Comparison of ENCODE assay signal across 19 cellular contexts in the genomic region with DNA sequence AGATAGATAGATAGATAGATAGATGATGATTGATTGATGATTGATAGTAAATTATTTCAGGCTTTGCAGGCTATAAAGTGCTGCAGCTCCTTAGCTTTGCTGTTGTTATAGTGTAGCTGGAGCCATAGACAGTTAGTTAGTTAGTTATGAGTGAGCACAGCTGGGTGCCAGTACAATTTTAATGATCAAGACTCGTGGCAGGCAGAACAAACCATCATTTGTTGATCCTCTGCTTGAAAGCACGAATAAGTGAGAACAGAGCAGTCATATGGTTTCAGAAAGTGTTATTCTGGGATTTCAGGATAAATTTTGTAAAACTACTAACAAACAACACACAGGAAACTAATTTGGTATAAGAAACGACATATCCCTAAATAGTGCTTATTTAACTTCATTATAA. TPM values are rescaled to one million over a fixed set of nuclear protein-coding genes. Genes with fewer than 3 reads are reported as not detected.
DNase-seq lines count a peak whose midpoint lies in the region; ATAC-seq and TF ChIP-seq lines count a peak whose summit lies in the region.
"Had no signal": no experiment of that assay in that cellular context is flagged by ENCODE, and none has a peak within 500 bp of the region (broad histone marks: within the 10 kb centered on the region; RNA-seq: fewer than 3 reads in every experiment).

No MANE protein-coding gene starts in this region.

- DNase-seq in Ammon's horn (ENCODE audit: low spot score) = peak; percentile 44
- DNase-seq in epidermal melanocyte (ENCODE audit: insufficient read length, low spot score) = peak; percentile 48
- peak; percentile 67 for DNase-seq in pons (ENCODE audit: low spot score)
- DNase-seq in left lung = no peak
- no peak for DNase-seq in GOT3 (lab: John Stamatoyannopoulos, UW)
- DNase-seq: CD4-positive, alpha-beta memory T cell; MV-4-11; NCI-H1694 treated with DMSO at 0.1 percent for 48 hours; NCI-H510A; NCI-H774; PC-3; SJCRH30 had no signal

- H3K27ac ChIP-seq in VCaP = peak overlapping the region; percentile 89
- no peak overlapping the region for H3K27ac ChIP-seq in left lung
- H3K27ac ChIP-seq: A549, BLaER1, KMS-11, SJCRH30 had no signal

- no peak overlapping the region for H3K4me3 ChIP-seq in left lung
- H3K4me3 ChIP-seq: A549, BLaER1, GM12878, SJCRH30 had no signal

- ATAC-seq in left lung (no peak), HG03108 (IDR thresholded peaks at IDR 0.05; ENCODE audit: unreplicated experiment) (no peak), GM21447 (IDR thresholded peaks at IDR 0.05; ENCODE audit: unreplicated experiment) (no peak)
- ATAC-seq: A549, GM12878, PC-3 had no signal

- H3K27me3 ChIP-seq in left lung = no peaks in the 10 kb centered on the region
- H3K27me3 ChIP-seq: BLaER1, SJCRH30 had no signal

- peaks cover 0 to 99% of the 10 kb centered on the region in 2 donors for H3K36me3 ChIP-seq in left lung

- no peaks in the 10 kb centered on the region for H3K4me1 ChIP-seq in left lung
- H3K4me1 ChIP-seq: A549, SJCRH30 had no signal

- intact Hi-C loops in left lung (cut with DNase I) = no loop called here

- H3K9me3 ChIP-seq in left lung = no peaks in the 10 kb centered on the region
- H3K9me3 ChIP-seq: A549, SJCRH30 had no signal

- TF ChIP-seq CTCF in VCaP (conservative IDR thresholded peaks at IDR 0.05) = no peak
- TF ChIP-seq CTCF in left lung (IDR thresholded peaks at IDR 0.05) = no peak

RNA-seq across cellular contexts. Expression of a gene that starts 53.9 kb away (rescaled TPM):
- total RNA-seq in left lung = 10 to 100 TPM; 23.7 to 29.8 TPM

RNA-seq across cellular contexts. Expression of a gene that starts 55.6 kb away (rescaled TPM):
- 10 to 100 TPM; 48.2 to 59.7 TPM for total RNA-seq in left lung

Comparison
In these comparisons a context has a peak if more than half of its experiments do, and no peak if none do; other contexts are left out.
1. DNase-seq: peak in Ammon's horn (single experiment), epidermal melanocyte (single experiment) and pons (single experiment); none in left lung (0 of 2) and GOT3 (single experiment).